Comparison of ENCODE assay signal across 19 cellular contexts in genomic region chr4:53788011-53788410, GRCh38.
"Had no signal": no experiment of that assay in that cellular context is flagged by ENCODE, and none has a peak within 500 bp of the region (broad histone marks: within the 10 kb centered on the region; RNA-seq: fewer than 3 reads in every experiment).

No MANE protein-coding gene starts in this region.

- H3K36me3 Mint-ChIP-seq: activated naive CD8-positive, alpha-beta T cell; brain; neural progenitor cell had no signal

- H3K9me3 Mint-ChIP-seq: neural progenitor cell had no signal

- H3K4me1 Mint-ChIP-seq: brain; central memory CD8-positive, alpha-beta T cell; neural progenitor cell had no signal

- DNase-seq: activated CD4-positive, alpha-beta T cell treated with anti-CD3 and anti-CD28 coated beads, Interleukin-2, amount 50 U/mL, for 4 hours; activated gamma-delta T cell; activated T-cell treated with anti-CD3 and anti-CD28 coated beads, Interleukin-2, amount 50 U/mL, for 48 hours; amygdala; cortex of kidney; effector CD8-positive, alpha-beta T cell; hypothalamus; stimulated activated CD4-positive, alpha-beta T cell treated with anti-CD3 and anti-CD28 coated beads, Interleukin-4, amount 100 ng/mL, for 4 hours; stomach; uterus had no signal

- H3K79me2 ChIP-seq: parathyroid adenoma had no signal

- H3K4me3 ChIP-seq: neural progenitor cell, skin epidermis, stomach, thoracic aorta, uterus had no signal

- H3K9ac ChIP-seq: neural progenitor cell, parathyroid adenoma had no signal

- H3K4me3 Mint-ChIP-seq: activated naive CD8-positive, alpha-beta T cell; brain; central memory CD8-positive, alpha-beta T cell; neural progenitor cell had no signal

- H3K27ac Mint-ChIP-seq: activated naive CD8-positive, alpha-beta T cell; brain; neural progenitor cell had no signal

- H3K4me2 ChIP-seq: neural progenitor cell had no signal

- H2AFZ ChIP-seq: neural progenitor cell, parathyroid adenoma had no signal

- H3K27ac ChIP-seq: epithelial cell of prostate, neural progenitor cell, parathyroid adenoma, skin epidermis, thoracic aorta had no signal

- H3K9me3 ChIP-seq: stomach, thoracic aorta, uterus had no signal

- ATAC-seq: activated CD4-positive, CD25-positive, alpha-beta regulatory T cell treated with anti-CD3 and anti-CD28 coated beads, Interleukin-2, amount 50 U/mL, for 24 hours had no signal

- H3K27me3 ChIP-seq: neural progenitor cell, stomach, uterus had no signal

- H3K4me1 ChIP-seq: parathyroid adenoma, stomach, uterus had no signal

- H3K36me3 ChIP-seq: neural progenitor cell, stomach, thoracic aorta, uterus had no signal
